Comparison of ENCODE assay signal across 12 cellular contexts in the genomic region with DNA sequence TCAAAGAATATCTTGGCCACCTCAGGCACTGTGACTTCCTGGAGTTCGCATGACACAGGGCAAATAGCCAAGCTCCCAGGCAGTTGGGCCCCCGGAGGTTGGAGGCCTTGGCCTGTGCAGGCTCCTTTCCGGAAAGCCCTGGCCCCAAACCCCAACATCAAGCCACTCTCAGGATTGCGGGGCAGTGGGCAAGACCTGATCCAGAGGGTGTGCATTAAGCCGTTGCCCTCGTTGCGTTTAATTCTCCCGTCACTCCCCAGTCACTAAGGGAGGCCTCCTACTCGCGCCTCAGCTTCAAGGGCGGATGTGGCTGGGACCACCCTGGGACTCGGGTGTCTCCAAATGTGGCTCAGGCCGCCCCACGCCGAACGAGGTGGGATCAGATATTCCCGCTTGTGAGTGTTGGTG.
DNase-seq lines count a peak whose midpoint lies in the region; ATAC-seq and TF ChIP-seq lines count a peak whose summit lies in the region.
"Had no signal": no experiment of that assay in that cellular context is flagged by ENCODE, and none has a peak within 500 bp of the region (broad histone marks: within the 10 kb centered on the region; RNA-seq: fewer than 3 reads in every experiment).

No MANE protein-coding gene starts in this region.

- peaks cover 32% of the 10 kb centered on the region for H3K4me1 ChIP-seq in left ventricle myocardium inferior
- peaks cover 31 to 35% of the 10 kb centered on the region in 2 experiments for H3K4me1 ChIP-seq in trophoblast cell (ENCODE audit: control insufficient read depth in 1 of 2, insufficient read depth in 2 of 2, low read length in 2 of 2)

- no peak overlapping the region for H3K9ac ChIP-seq in trophoblast cell (ENCODE audit: low read length)

- peak overlapping the region; percentile 37 for H2AFZ ChIP-seq in trophoblast cell (ENCODE audit: insufficient read depth, low read length, poor library complexity)

- H4K12ac ChIP-seq in trophoblast cell (ENCODE audit: low read depth, low read length): peak overlapping the region; percentile 8

- peak overlapping the region; percentile 37 for H2BK12ac ChIP-seq in trophoblast cell (ENCODE audit: low read length)

- TF ChIP-seq CTCF in left ventricle myocardium inferior (IDR thresholded peaks at IDR 0.05; ENCODE audit: borderline replicate concordance): no peak

- peaks cover 28% of the 10 kb centered on the region for H3K4me1 Mint-ChIP-seq in activated CD4-positive, alpha-beta T cell treated with anti-CD3 and anti-CD28 coated beads for 36 hours

- H3K27me3 ChIP-seq in left ventricle myocardium inferior (ENCODE audit: low read depth) (peaks cover 100% of the 10 kb centered on the region), trophoblast cell (ENCODE audit: insufficient read depth, low read length) (peaks cover 35% of the 10 kb centered on the region)
- H3K27me3 ChIP-seq: foreskin keratinocyte had no signal

- CTCF ChIA-PET in activated CD4-positive, alpha-beta T cell treated with anti-CD3 and anti-CD28 coated beads for 36 hours (lab: Charles Lee): interaction anchor here (1.4 kb wide), 1 partner anchor 13 kb away, joined by 3 read pairs; no protein-coding TSS in a partner anchor

- intact Hi-C loops in left ventricle myocardium inferior (cut with micrococcal nuclease): no loop called here
- intact Hi-C loops in activated CD4-positive, alpha-beta T cell treated with anti-CD3 and anti-CD28 coated beads for 36 hours (cut with DNase I, micrococcal nuclease): loop anchor here (2.0 to 5.0 kb wide), 5 partner anchors 64 to 219 kb away; a partner anchor contains a TSS

- no peak overlapping the region for H3K4me3 Mint-ChIP-seq in activated CD4-positive, alpha-beta T cell treated with anti-CD3 and anti-CD28 coated beads for 36 hours

- ATAC-seq in activated CD4-positive, alpha-beta T cell treated with anti-CD3 and anti-CD28 coated beads for 36 hours: no peak
- ATAC-seq: foreskin keratinocyte had no signal

- POLR2A ChIA-PET in activated CD4-positive, alpha-beta T cell treated with anti-CD3 and anti-CD28 coated beads for 36 hours (lab: Charles Lee): no interaction called here

- H3K4ac ChIP-seq in trophoblast cell (ENCODE audit: low read depth, low read length): no peak overlapping the region

- no peaks in the 10 kb centered on the region for H3K36me3 Mint-ChIP-seq in activated CD4-positive, alpha-beta T cell treated with anti-CD3 and anti-CD28 coated beads for 36 hours (ENCODE audit: low read depth)

- H3K27ac ChIP-seq in left ventricle myocardium inferior (replicated peaks) (no peak overlapping the region), trophoblast cell (ENCODE audit: low read depth, low read length) (no peak overlapping the region)
- H3K27ac ChIP-seq: foreskin keratinocyte had no signal

- no peak overlapping the region for H2BK5ac ChIP-seq in trophoblast cell (ENCODE audit: low read depth, low read length, poor library complexity)

- no peaks in the 10 kb centered on the region for H3K36me3 ChIP-seq in left ventricle myocardium inferior
- H3K36me3 ChIP-seq in trophoblast cell (ENCODE audit: control insufficient read depth in 1 of 2, insufficient read depth in 2 of 2, low read length in 2 of 2): no peaks in the 10 kb centered on the region

- H3K79me1 ChIP-seq in trophoblast cell (ENCODE audit: low read length): peaks cover 20% of the 10 kb centered on the region

- H3K18ac ChIP-seq in trophoblast cell (ENCODE audit: low read length): peak overlapping the region; percentile 16

- no peak overlapping the region for H2AK5ac ChIP-seq in trophoblast cell (ENCODE audit: low read length)

- DNase-seq in stimulated activated CD4-positive, alpha-beta T cell treated with anti-CD3 and anti-CD28 coated beads, Interleukin-4, amount 100 ng/mL, for 1 hour: peak; percentile 5
- DNase-seq in stimulated activated CD4-positive, alpha-beta T cell treated with anti-CD3 and anti-CD28 coated beads, Interleukin-12 subunit alpha, Interleukin-12 subunit beta, amount 100 ng/mL, for 4 hours: no peak
- DNase-seq in left ventricle myocardium inferior (no peak), trophoblast cell (no peak), foreskin melanocyte (no peak), NCI-H446 (lab: John Stamatoyannopoulos, UW) (no peak), NCI-H2081 treated with DMSO at 0.1 percent for 48 hours (lab: John Stamatoyannopoulos, UW) (no peak)
- no peak for DNase-seq in activated CD4-positive, alpha-beta T cell treated with anti-CD3 and anti-CD28 coated beads for 36 hours
- DNase-seq: activated CD4-positive, alpha-beta T cell treated with anti-CD3 and anti-CD28 coated beads for 1 hour; foreskin keratinocyte; NCI-H2107; stimulated activated CD4-positive, alpha-beta T cell treated with anti-CD3 and anti-CD28 coated beads, Interleukin-4, amount 100 ng/mL, for 4 hours had no signal

- no peak overlapping the region for H3K14ac ChIP-seq in trophoblast cell (ENCODE audit: low read length)

- peak overlapping the region; percentile 65 for H3K4me3 ChIP-seq in left ventricle myocardium inferior
- H3K4me3 ChIP-seq in trophoblast cell (ENCODE audit: low read depth, low read length): no peak overlapping the region

- H3K9me3 ChIP-seq in left ventricle myocardium inferior (replicated peaks) (no peaks in the 10 kb centered on the region), trophoblast cell (ENCODE audit: insufficient read depth, low read depth, low read length) (no peaks in the 10 kb centered on the region)

- H3K79me2 ChIP-seq in trophoblast cell (ENCODE audit: control insufficient read depth, insufficient read depth, low read length, poor library complexity): no peaks in the 10 kb centered on the region

- peak overlapping the region; percentile 84 for H4K8ac ChIP-seq in trophoblast cell (ENCODE audit: low read depth, low read length)

- H3K27ac Mint-ChIP-seq in activated CD4-positive, alpha-beta T cell treated with anti-CD3 and anti-CD28 coated beads for 36 hours: no peak overlapping the region

- no peak overlapping the region for H3K23ac ChIP-seq in trophoblast cell (ENCODE audit: low read length)

- peak overlapping the region; percentile 87 for H3K4me2 ChIP-seq in trophoblast cell (ENCODE audit: low read length)

- no CpG with 5 or more reads among the region's 17 CpGs for WGBS in trophoblast cell (ENCODE audit: extremely low coverage, insufficient coverage, insufficient read length)

- H4K91ac ChIP-seq in trophoblast cell (ENCODE audit: low read depth, low read length): peak overlapping the region; percentile 30

- H3K27me3 Mint-ChIP-seq in activated CD4-positive, alpha-beta T cell treated with anti-CD3 and anti-CD28 coated beads for 36 hours: peaks cover 64% of the 10 kb centered on the region

- H2BK120ac ChIP-seq in trophoblast cell (ENCODE audit: insufficient read depth, low read length, poor library complexity): peak overlapping the region; percentile 13

- no peaks in the 10 kb centered on the region for H3K9me3 Mint-ChIP-seq in activated CD4-positive, alpha-beta T cell treated with anti-CD3 and anti-CD28 coated beads for 36 hours (ENCODE audit: low read depth)
